In the genomic region with DNA sequence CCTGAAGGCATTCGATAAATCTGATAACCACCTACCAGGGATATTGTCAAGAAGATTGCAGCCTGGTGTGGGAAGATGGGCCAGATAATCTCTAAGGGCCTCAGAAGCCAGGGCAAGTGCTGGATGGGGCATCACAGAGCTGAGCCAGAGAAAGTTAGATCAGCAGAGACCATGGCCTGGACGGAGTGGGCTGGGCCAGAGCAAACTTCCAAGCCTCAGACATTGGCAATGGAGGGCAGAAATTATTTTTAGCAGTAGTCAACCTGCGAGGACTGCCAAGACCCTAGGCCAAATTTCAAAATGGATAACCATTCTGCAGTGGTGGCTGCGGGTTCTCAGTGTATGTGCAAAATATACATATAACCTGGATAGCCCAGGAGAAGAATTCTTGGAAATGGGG, we compare ENCODE assay signal across 16 cellular contexts.
"Had no signal": no experiment of that assay in that cellular context is flagged by ENCODE, and none has a peak within 500 bp of the region (broad histone marks: within the 10 kb centered on the region; RNA-seq: fewer than 3 reads in every experiment).

No MANE protein-coding gene starts in this region.

- H3K36me3 ChIP-seq: colonic mucosa had no signal

- DNase-seq: colonic mucosa; dermis blood vessel endothelial cell; esophagus squamous epithelium; foreskin fibroblast; hypothalamus; kidney glomerular epithelial cell; naive thymus-derived CD4-positive, alpha-beta T cell; stimulated activated CD4-positive, alpha-beta T cell treated with anti-CD3 and anti-CD28 coated beads, Interleukin-2, amount 100 ng/mL, for 48 hours; stimulated activated naive CD4-positive, alpha-beta T cell treated with Interleukin-2 at 50 U/mL for 16 hours; thyroid gland; upper lobe of left lung had no signal

- ATAC-seq: left lung; naive thymus-derived CD4-positive, alpha-beta T cell had no signal

- H3K9me3 ChIP-seq: colonic mucosa, esophagus squamous epithelium, left lung, neutrophil, suprapubic skin, thyroid gland, upper lobe of left lung, vagina had no signal

- H3K27me3 Mint-ChIP-seq: naive thymus-derived CD4-positive, alpha-beta T cell had no signal

- H3K4me1 ChIP-seq: colonic mucosa, suprapubic skin, vagina had no signal

- H3K27ac Mint-ChIP-seq: naive thymus-derived CD4-positive, alpha-beta T cell had no signal

- H3K27ac ChIP-seq: colonic mucosa, left lung, neutrophil, suprapubic skin, thyroid gland, upper lobe of left lung, vagina had no signal

- H3K4me3 Mint-ChIP-seq: naive thymus-derived CD4-positive, alpha-beta T cell had no signal

- H3K4me3 ChIP-seq: colonic mucosa, esophagus squamous epithelium, left lung, smooth muscle cell, suprapubic skin, thyroid gland, upper lobe of left lung, vagina had no signal

- H3K27me3 ChIP-seq: colonic mucosa, esophagus squamous epithelium, left lung, neutrophil, suprapubic skin, thyroid gland, upper lobe of left lung, vagina had no signal
